In genomic region chr12:40106655-40107054, GRCh38 we compare ENCODE assay signal across 1 cellular context.
TF ChIP-seq lines count a peak whose summit lies in the region.

No MANE protein-coding gene starts in this region.

TF ChIP-seq in GM23338, 12 proteins besides CTCF, POLR2A, EP300 and RAD21 (continued from another document):
- TF ChIP-seq ZNF462 (CRISPR knock-in tag; IDR thresholded peaks at IDR 0.05) (no peak), CREB1 (CRISPR knock-in tag; IDR thresholded peaks at IDR 0.05; ENCODE audit: low read depth) (no peak), EZH2 (IDR thresholded peaks at IDR 0.05; ENCODE audit: low read depth, unreplicated experiment) (no peak), ZNF331 (CRISPR knock-in tag; IDR thresholded peaks at IDR 0.05; ENCODE audit: low read depth) (no peak), STAT1 (IDR thresholded peaks at IDR 0.05; ENCODE audit: unreplicated experiment) (no peak), JUNB (IDR thresholded peaks at IDR 0.05; ENCODE audit: unreplicated experiment) (no peak)
